Comparison of ENCODE assay signal across 26 cellular contexts in genomic region chr3:107045791-107046190, GRCh38.
A peak's percentile ranks its signal among the peaks of the same experiment; 100 is the strongest.
DNase-seq lines count a peak whose midpoint lies in the region; ATAC-seq lines count a peak whose summit lies in the region.
"Had no signal": no experiment of that assay in that cellular context is flagged by ENCODE, and none has a peak within 500 bp of the region (broad histone marks: within the 10 kb centered on the region; RNA-seq: fewer than 3 reads in every experiment).

No MANE protein-coding gene starts in this region.

- no peaks in the 10 kb centered on the region for H3K36me3 ChIP-seq in GM23248 (ENCODE audit: low read depth)
- H3K36me3 ChIP-seq: neutrophil, spleen, tibial artery had no signal

- H3K4me2 ChIP-seq in GM23248 (ENCODE audit: unreplicated experiment): no peak overlapping the region

- H3K4me1 Mint-ChIP-seq in stimulated activated effector memory CD8-positive, alpha-beta T cell treated with anti-CD3 and anti-CD28 coated beads, Interleukin-12 subunit alpha, Interleukin-12 subunit beta, amount 100 ng/mL, for 72 hours: no peaks in the 10 kb centered on the region

- H3K9me3 Mint-ChIP-seq in stimulated activated effector memory CD8-positive, alpha-beta T cell treated with anti-CD3 and anti-CD28 coated beads, Interleukin-12 subunit alpha, Interleukin-12 subunit beta, amount 100 ng/mL, for 72 hours: no peaks in the 10 kb centered on the region
- H3K9me3 Mint-ChIP-seq: activated CD8-positive, alpha-beta T cell treated with anti-CD3 and anti-CD28 coated beads for 36 hours; CD8-positive, alpha-beta T cell had no signal

- no peaks in the 10 kb centered on the region for H3K9me2 ChIP-seq in GM23248 (ENCODE audit: insufficient read depth)

- peak; percentile 19 for ATAC-seq in stimulated activated effector memory CD8-positive, alpha-beta T cell treated with anti-CD3 and anti-CD28 coated beads, Interleukin-12 subunit alpha, Interleukin-12 subunit beta, amount 100 ng/mL, for 72 hours
- ATAC-seq in GM19035 (IDR thresholded peaks at IDR 0.05; ENCODE audit: unreplicated experiment): no peak
- ATAC-seq: activated CD8-positive, alpha-beta T cell treated with anti-CD3 and anti-CD28 coated beads for 36 hours; body of pancreas; CD8-positive, alpha-beta T cell had no signal

- H3K27ac ChIP-seq in GM23248: no peak overlapping the region
- H3K27ac ChIP-seq in layer of hippocampus (ENCODE audit: low read depth, low read length): peak overlapping the region; percentile 56
- H3K27ac ChIP-seq: body of pancreas, neutrophil, spleen, tibial artery had no signal

- H3K79me2 ChIP-seq in GM23248 (ENCODE audit: insufficient read depth): no peaks in the 10 kb centered on the region

- H3K4me1 ChIP-seq in GM23248 (ENCODE audit: insufficient read depth): no peaks in the 10 kb centered on the region
- H3K4me1 ChIP-seq: body of pancreas, spleen, tibial artery had no signal

- no peak overlapping the region for H3K27ac Mint-ChIP-seq in stimulated activated effector memory CD8-positive, alpha-beta T cell treated with anti-CD3 and anti-CD28 coated beads, Interleukin-12 subunit alpha, Interleukin-12 subunit beta, amount 100 ng/mL, for 72 hours
- H3K27ac Mint-ChIP-seq: activated CD8-positive, alpha-beta T cell treated with anti-CD3 and anti-CD28 coated beads for 36 hours; CD8-positive, alpha-beta T cell had no signal

- DNase-seq in GM23248: no peak
- peak in 37 of 56 donors; percentile 2 to 64 (median 20) for DNase-seq in amygdala (lab: John Stamatoyannopoulos, UW)
- DNase-seq in stimulated activated effector memory CD8-positive, alpha-beta T cell treated with anti-CD3 and anti-CD28 coated beads, Interleukin-12 subunit alpha, Interleukin-12 subunit beta, amount 100 ng/mL, for 72 hours (ENCODE audit: low spot score in 2 of 2): no peak
- no peak for DNase-seq in activated effector memory CD4-positive, alpha-beta T cell treated with anti-CD3 and anti-CD28 coated beads, Interleukin-2, amount 50 U/mL, for 16 hours
- DNase-seq in 8988T: no peak
- DNase-seq: activated CD4-positive, CD25-positive, alpha-beta regulatory T cell treated with anti-CD3 and anti-CD28 coated beads, Interleukin-2, amount 50 U/mL, for 72 hours; activated CD8-positive, alpha-beta T cell treated with anti-CD3 and anti-CD28 coated beads for 36 hours; activated gamma-delta T cell; body of pancreas; CD8-positive, alpha-beta T cell; effector CD8-positive, alpha-beta T cell; foreskin fibroblast; GOT3; NCI-H1436; NCI-H446; NCI-H82; OCI-M1; SHP77; spleen; stimulated activated CD4-positive, alpha-beta T cell treated with anti-CD3 and anti-CD28 coated beads, Interleukin-4, amount 100 ng/mL, for 24 hours; stimulated activated naive CD4-positive, alpha-beta T cell treated with Interleukin-2 at 50 U/mL for 16 hours; tibial artery had no signal

- H3F3A ChIP-seq in GM23248 (ENCODE audit: insufficient read depth): no peaks in the 10 kb centered on the region

- H3K27me3 ChIP-seq in GM23248 (replicated peaks; ENCODE audit: insufficient read depth): no peaks in the 10 kb centered on the region
- H3K27me3 ChIP-seq in layer of hippocampus (ENCODE audit: control insufficient read depth, insufficient read depth, low read length): no peaks in the 10 kb centered on the region
- H3K27me3 ChIP-seq: body of pancreas, neutrophil, spleen, tibial artery had no signal

- no peak overlapping the region for H3K9ac ChIP-seq in GM23248

- WGBS in GM23248 (ENCODE audit: low coverage in 1 of 2, low lambda C conversion rate in 2 of 2, missing lambda C conversion rate in 2 of 2), 2 experiments: 13 to 18% methylated on average over 3 of the region's 3 CpGs

- H3K4me3 Mint-ChIP-seq in stimulated activated effector memory CD8-positive, alpha-beta T cell treated with anti-CD3 and anti-CD28 coated beads, Interleukin-12 subunit alpha, Interleukin-12 subunit beta, amount 100 ng/mL, for 72 hours: no peak overlapping the region
- H3K4me3 Mint-ChIP-seq: activated CD8-positive, alpha-beta T cell treated with anti-CD3 and anti-CD28 coated beads for 36 hours; CD8-positive, alpha-beta T cell had no signal

- no peak overlapping the region for H3K4me3 ChIP-seq in GM23248
- H3K4me3 ChIP-seq: body of pancreas, lung, spleen, tibial artery had no signal

- H4K20me1 ChIP-seq in GM23248 (ENCODE audit: insufficient read depth): no peaks in the 10 kb centered on the region

- no peaks in the 10 kb centered on the region for H3K9me3 ChIP-seq in GM23248 (ENCODE audit: low read depth)
- H3K9me3 ChIP-seq: body of pancreas, neutrophil, tibial artery had no signal

- H2AFZ ChIP-seq in GM23248: peak overlapping the region; percentile 59; the same call in 1 of the 2 replicates

- in situ Hi-C loops in GM23248 (cut with MboI): no loop called here

- no peaks in the 10 kb centered on the region for H3K36me3 Mint-ChIP-seq in stimulated activated effector memory CD8-positive, alpha-beta T cell treated with anti-CD3 and anti-CD28 coated beads, Interleukin-12 subunit alpha, Interleukin-12 subunit beta, amount 100 ng/mL, for 72 hours
- H3K36me3 Mint-ChIP-seq: CD8-positive, alpha-beta T cell had no signal

Comparison
In these comparisons a context has a peak if more than half of its experiments do, and no peak if none do; other contexts are left out.
1. DNase-seq: peak in amygdala (37 of 56); none in GM23248 (single experiment), stimulated activated effector memory CD8-positive, alpha-beta T cell treated with anti-CD3 and anti-CD28 coated beads, Interleukin-12 subunit alpha, Interleukin-12 subunit beta, amount 100 ng/mL, for 72 hours (0 of 2), activated effector memory CD4-positive, alpha-beta T cell treated with anti-CD3 and anti-CD28 coated beads, Interleukin-2, amount 50 U/mL, for 16 hours (single experiment) and 8988T (single experiment).